12 cellular contexts compared by ENCODE assay signal in the genomic region with DNA sequence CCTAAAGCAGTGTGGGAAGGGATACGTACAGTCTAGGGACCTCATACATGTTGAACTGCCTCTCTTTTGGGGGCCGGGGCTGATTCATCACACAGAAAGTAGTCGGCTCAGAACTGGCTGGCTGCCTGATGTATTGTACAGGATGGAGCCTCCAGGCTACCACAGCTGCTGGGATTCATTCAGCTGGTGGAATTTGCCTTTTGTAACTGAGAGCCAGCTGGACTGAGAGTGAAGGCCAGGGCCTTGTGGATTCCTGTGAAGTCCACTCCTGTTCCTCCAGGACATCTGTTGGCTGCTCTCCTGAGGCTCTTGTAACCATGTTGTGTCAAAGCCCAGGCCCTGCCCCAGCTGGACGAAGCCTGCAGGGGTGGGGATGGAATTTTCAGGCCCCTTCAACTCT.
DNase-seq lines count a peak whose midpoint lies in the region; ATAC-seq and TF ChIP-seq lines count a peak whose summit lies in the region.
"Had no signal": no experiment of that assay in that cellular context is flagged by ENCODE, and none has a peak within 500 bp of the region (broad histone marks: within the 10 kb centered on the region; RNA-seq: fewer than 3 reads in every experiment).

No MANE protein-coding gene starts in this region.

- H3K27me3 ChIP-seq in BJ (ENCODE audit: control insufficient read depth, insufficient read depth, low read length) (peaks cover 2% of the 10 kb centered on the region; the same call in 1 of the 2 replicates), adrenal gland (no peaks in the 10 kb centered on the region), ovary (no peaks in the 10 kb centered on the region), Caco-2 (replicated peaks; ENCODE audit: control insufficient read depth, insufficient read depth, low read length) (no peaks in the 10 kb centered on the region)
- H3K27me3 ChIP-seq: right lobe of liver had no signal

- H3K9me3 ChIP-seq in adrenal gland (replicated peaks in 1 of 3) (no peaks in the 10 kb centered on the region), ovary (no peaks in the 10 kb centered on the region), Caco-2 (peaks cover 4% of the 10 kb centered on the region; the same call in 1 of the 2 replicates)
- H3K9me3 ChIP-seq: right lobe of liver had no signal

- CTCF ChIA-PET in BJ (lab: Yijun Ruan, JAX) (interaction anchor here (0.6 kb wide), 1 partner anchor 194 kb away, joined by 4 read pairs; no protein-coding TSS in a partner anchor), Caco-2 (lab: Charles Lee) (no interaction called here)

- H3K9me3 Mint-ChIP-seq in activated T-helper 17 cell treated with anti-CD3 and anti-CD28 coated beads, Interleukin-2, amount 50 U/mL, for 72 hours, result peaks cover 3% of the 10 kb centered on the region
- peaks cover 2% of the 10 kb centered on the region for H3K9me3 Mint-ChIP-seq in Caco-2 (ENCODE audit: unreplicated experiment)
- H3K9me3 Mint-ChIP-seq: CD8-positive, alpha-beta T cell had no signal

- H3K4me3 ChIP-seq in BJ (ENCODE audit: low read depth, low read length) (no peak overlapping the region), adrenal gland (no peak overlapping the region), ovary (no peak overlapping the region), Caco-2 (ENCODE audit: low read depth, low read length) (no peak overlapping the region)
- H3K4me3 ChIP-seq: right lobe of liver had no signal

- H3K27ac ChIP-seq in adrenal gland, result peak overlapping the region in 1 of 5 donors; percentile 50
- no peak overlapping the region for H3K27ac ChIP-seq in ovary
- H3K27ac ChIP-seq: right lobe of liver had no signal

- no peak overlapping the region for H3K4me3 Mint-ChIP-seq in activated T-helper 17 cell treated with anti-CD3 and anti-CD28 coated beads, Interleukin-2, amount 50 U/mL, for 72 hours
- no peak overlapping the region for H3K4me3 Mint-ChIP-seq in Caco-2 (ENCODE audit: unreplicated experiment)
- H3K4me3 Mint-ChIP-seq: CD8-positive, alpha-beta T cell had no signal

- no peaks in the 10 kb centered on the region for H3K4me1 Mint-ChIP-seq in activated T-helper 17 cell treated with anti-CD3 and anti-CD28 coated beads, Interleukin-2, amount 50 U/mL, for 72 hours
- H3K4me1 Mint-ChIP-seq in Caco-2 (ENCODE audit: low read depth, unreplicated experiment), result no peaks in the 10 kb centered on the region

- POLR2A ChIA-PET in BJ (lab: Charles Lee), result no interaction called here
- POLR2A ChIA-PET in Caco-2 (lab: Charles Lee), result no interaction called here

- H3K36me3 Mint-ChIP-seq in activated T-helper 17 cell treated with anti-CD3 and anti-CD28 coated beads, Interleukin-2, amount 50 U/mL, for 72 hours (ENCODE audit: low read depth), result no peaks in the 10 kb centered on the region
- no peaks in the 10 kb centered on the region for H3K36me3 Mint-ChIP-seq in Caco-2 (ENCODE audit: insufficient read depth, unreplicated experiment)
- H3K36me3 Mint-ChIP-seq: CD8-positive, alpha-beta T cell had no signal

- BruUV-seq in Caco-2 (replicated peaks; lab: Mats Ljungman, UMichigan), result no TSS peak

- no peak overlapping the region for H3K27ac Mint-ChIP-seq in activated T-helper 17 cell treated with anti-CD3 and anti-CD28 coated beads, Interleukin-2, amount 50 U/mL, for 72 hours
- H3K27ac Mint-ChIP-seq in Caco-2 (ENCODE audit: unreplicated experiment), result no peak overlapping the region
- H3K27ac Mint-ChIP-seq: CD8-positive, alpha-beta T cell had no signal

- DNase-seq in BJ (ENCODE audit: low read depth), result peak; percentile 86
- peak; percentile 19 to 80 (median 54) for DNase-seq in adrenal gland
- DNase-seq in globus pallidus (ENCODE audit: low spot score), result peak; percentile 11
- peak; percentile 73 to 90 (median 79) for DNase-seq in ovary
- DNase-seq in Caco-2, result no peak
- DNase-seq in stimulated activated CD4-positive, alpha-beta T cell treated with anti-CD3 and anti-CD28 coated beads, Interleukin-4, amount 100 ng/mL, for 1 hour, result no peak
- no peak for DNase-seq in germinal center (ENCODE audit: low spot score)
- DNase-seq: activated T-cell treated with anti-CD3 and anti-CD28 coated beads for 4 hours; CD8-positive, alpha-beta T cell; right lobe of liver had no signal

- intact Hi-C loops in adrenal gland (cut with DNase I), result no loop called here
- intact Hi-C loops in ovary (cut with DNase I), result no loop called here
- intact Hi-C loops in Caco-2 (cut with micrococcal nuclease; ENCODE audit: unreplicated experiment), result no loop called here

- TF ChIP-seq POLR2A in adrenal gland (IDR thresholded peaks at IDR 0.05), result no peak
- TF ChIP-seq POLR2A in ovary (IDR thresholded peaks at IDR 0.05), result no peak

- TF ChIP-seq EP300 in ovary (IDR thresholded peaks at IDR 0.05), result no peak

- no peaks in the 10 kb centered on the region for H3K27me3 Mint-ChIP-seq in activated T-helper 17 cell treated with anti-CD3 and anti-CD28 coated beads, Interleukin-2, amount 50 U/mL, for 72 hours
- no peaks in the 10 kb centered on the region for H3K27me3 Mint-ChIP-seq in Caco-2 (ENCODE audit: insufficient read depth, unreplicated experiment)

- TF ChIP-seq CTCF in BJ (IDR thresholded peaks at IDR 0.05; ENCODE audit: insufficient read depth, low read depth, low read length) (no peak), adrenal gland (IDR thresholded peaks at IDR 0.05) (no peak), ovary (IDR thresholded peaks at IDR 0.05) (no peak), Caco-2 (IDR thresholded peaks at IDR 0.05; ENCODE audit: insufficient read depth in 1 of 2, low read depth in 1 of 2, low read length in 1 of 2, severe bottlenecking in 1 of 2, unreplicated experiment in 1 of 2) (no peak)

- H3K4me1 ChIP-seq in adrenal gland (replicated peaks in 1 of 2) (no peaks in the 10 kb centered on the region), ovary (ENCODE audit: insufficient read depth) (no peaks in the 10 kb centered on the region), Caco-2 (no peaks in the 10 kb centered on the region)
- H3K4me1 ChIP-seq: right lobe of liver had no signal

- H3K36me3 ChIP-seq in BJ (ENCODE audit: control insufficient read depth, insufficient read depth, low read length) (no peaks in the 10 kb centered on the region), adrenal gland (replicated peaks in 1 of 2) (no peaks in the 10 kb centered on the region), ovary (no peaks in the 10 kb centered on the region), Caco-2 (ENCODE audit: control insufficient read depth, insufficient read depth, low read length) (no peaks in the 10 kb centered on the region)
- H3K36me3 ChIP-seq: right lobe of liver had no signal

- WGBS in adrenal gland, 4 donors, result 14 to 30% (median 29%) methylated on average over 4 of the region's 4 CpGs
- WGBS in ovary, 3 donors, result 5 to 8% (median 5%) methylated on average over 4 of the region's 4 CpGs

- ATAC-seq in activated T-helper 17 cell treated with anti-CD3 and anti-CD28 coated beads, Interleukin-2, amount 50 U/mL, for 72 hours (replicated peaks), result no peak
- ATAC-seq: CD8-positive, alpha-beta T cell; esophagus mucosa had no signal

Comparison
In these comparisons a context has a peak if more than half of its experiments do, and no peak if none do; other contexts are left out.
1. DNase-seq: peak in BJ (single experiment), adrenal gland (7 of 7), globus pallidus (single experiment) and ovary (5 of 5); none in Caco-2 (0 of 2), stimulated activated CD4-positive, alpha-beta T cell treated with anti-CD3 and anti-CD28 coated beads, Interleukin-4, amount 100 ng/mL, for 1 hour (single experiment) and germinal center (single experiment).